Comparison of ENCODE assay signal across 8 cellular contexts in genomic region chr13:33676700-33677048, GRCh38.
DNase-seq lines count a peak whose midpoint lies in the region; ATAC-seq and TF ChIP-seq lines count a peak whose summit lies in the region.

No MANE protein-coding gene starts in this region.

- no peak for ATAC-seq in GM18868 (IDR thresholded peaks at IDR 0.05; ENCODE audit: unreplicated experiment)
- ATAC-seq in GM18519 (IDR thresholded peaks at IDR 0.05; ENCODE audit: low FRiP score, unreplicated experiment) = no peak

- intact Hi-C loops in vagina (cut with DNase I) = no loop called here

- no peaks in the 10 kb centered on the region for H3K36me3 ChIP-seq in vagina

- no peaks in the 10 kb centered on the region for H3K9me3 ChIP-seq in vagina

- DNase-seq in DMS153 (lab: John Stamatoyannopoulos, UW) (peak; percentile 24), HL-60 (ENCODE audit: low read depth in 1 of 2, low spot score in 1 of 2) (peak; percentile 28 to 71), OCI-M1 (lab: John Stamatoyannopoulos, UW) (peak; percentile 47), dermis microvascular lymphatic vessel endothelial cell (ENCODE audit: low read depth in 2 of 2) (peak; percentile 67 to 75), mucosa of gallbladder (ENCODE audit: low spot score) (peak; percentile 49), vagina (ENCODE audit: extremely low spot score in 2 of 2) (no peak)

- no peak for TF ChIP-seq CTCF in HL-60 (IDR thresholded peaks at IDR 0.05; ENCODE audit: insufficient read depth, low read length)
- no peak for TF ChIP-seq CTCF in vagina (IDR thresholded peaks at IDR 0.05)

- H3K4me1 ChIP-seq in vagina = peaks cover 11% of the 10 kb centered on the region

- H3K4me3 ChIP-seq in HL-60 (replicated peaks; ENCODE audit: insufficient read depth, low read length) (peak overlapping the region; percentile 41), vagina (peak overlapping the region; percentile 40 to 48)

- H3K27ac ChIP-seq in HL-60 (replicated peaks) (no peak overlapping the region), vagina (peak overlapping the region; percentile 5)

- H3K27me3 ChIP-seq in HL-60 (ENCODE audit: insufficient read depth, poor library complexity, severe bottlenecking) = no peaks in the 10 kb centered on the region
- no peaks in the 10 kb centered on the region for H3K27me3 ChIP-seq in vagina

- TF ChIP-seq POLR2A in vagina (IDR thresholded peaks at IDR 0.05) = no peak

Comparison
In these comparisons a context has a peak if more than half of its experiments do, and no peak if none do; other contexts are left out.
1. DNase-seq: peak in DMS153 (single experiment), HL-60 (2 of 2), OCI-M1 (single experiment), dermis microvascular lymphatic vessel endothelial cell (2 of 2) and mucosa of gallbladder (single experiment); none in vagina (0 of 2).